ENCODE assay signal across 8 cellular contexts in genomic region chr12:108691154-108691994, GRCh38. TPM values are rescaled to one million over a fixed set of nuclear protein-coding genes. Genes with fewer than 3 reads are reported as not detected.
A peak's percentile ranks its signal among the peaks of the same experiment; 100 is the strongest.
DNase-seq lines count a peak whose midpoint lies in the region; TF ChIP-seq lines count a peak whose summit lies in the region.

No MANE protein-coding gene starts in this region.

- DNase-seq in ELF-1 (ENCODE audit: low read depth, low spot score), result peak; percentile 98
- DNase-seq in H4 (ENCODE audit: low spot score), result peak; percentile 98
- DNase-seq in M059J (ENCODE audit: low read depth), result peak; percentile 100
- peak; percentile 96 for DNase-seq in SHP77 treated with DMSO at 0.1 percent for 48 hours (lab: John Stamatoyannopoulos, UW)
- peak; percentile 60 for DNase-seq in activated gamma-delta T cell treated with Interleukin-2 at 50 U/mL for 16 hours
- peak; percentile 100 for DNase-seq in foreskin fibroblast
- DNase-seq in neural progenitor cell (ENCODE audit: low spot score), result peak; percentile 93
- DNase-seq in stromal cell of bone marrow (ENCODE audit: low read depth), result peak; percentile 99

- TF ChIP-seq CTCF in foreskin fibroblast (IDR thresholded peaks at IDR 0.05; ENCODE audit: low read depth, low read length), result no peak
- TF ChIP-seq CTCF in neural progenitor cell (IDR thresholded peaks at IDR 0.05), result peak; percentile 44

- H3K27ac ChIP-seq in neural progenitor cell, result peak overlapping the region; percentile 73

- H3K4me2 ChIP-seq in neural progenitor cell, result peak overlapping the region; percentile 48

- peaks cover 67% of the 10 kb centered on the region for H3K4me1 Mint-ChIP-seq in neural progenitor cell

- peaks cover 2% of the 10 kb centered on the region for H3K27me3 Mint-ChIP-seq in neural progenitor cell (ENCODE audit: insufficient read depth, low read depth)

- peaks cover 28% of the 10 kb centered on the region for H3K4me1 ChIP-seq in neural progenitor cell

- H3K79me2 ChIP-seq in neural progenitor cell (ENCODE audit: low read depth), result peaks cover 91% of the 10 kb centered on the region

- peak overlapping the region; percentile 66 for H3K4me3 Mint-ChIP-seq in neural progenitor cell

- H3K36me3 Mint-ChIP-seq in neural progenitor cell, result peaks cover 11% of the 10 kb centered on the region

- peak overlapping the region; percentile 36 to 37 for H3K4me3 ChIP-seq in foreskin fibroblast (ENCODE audit: low read depth in 1 of 2, low read length in 2 of 2)
- no peak overlapping the region for H3K4me3 ChIP-seq in neural progenitor cell

- no peaks in the 10 kb centered on the region for H3K27me3 ChIP-seq in neural progenitor cell

- no peaks in the 10 kb centered on the region for H3K9me3 Mint-ChIP-seq in neural progenitor cell

- peak overlapping the region; percentile 100 for H3K27ac Mint-ChIP-seq in neural progenitor cell

- no peaks in the 10 kb centered on the region for H3K36me3 ChIP-seq in neural progenitor cell

- H4K20me1 ChIP-seq in neural progenitor cell (ENCODE audit: low read depth), result peaks cover 51% of the 10 kb centered on the region

- no peak overlapping the region for H3K9ac ChIP-seq in neural progenitor cell

- no peak overlapping the region for H2AFZ ChIP-seq in neural progenitor cell (replicated peaks)

- peaks cover 41% of the 10 kb centered on the region for H3F3A ChIP-seq in neural progenitor cell (ENCODE audit: low read depth)

- H3K9me3 ChIP-seq in neural progenitor cell (ENCODE audit: low read depth), result no peaks in the 10 kb centered on the region

RNA-seq across cellular contexts. Expression of gene CORO1C, which starts 39.9 kb away (rescaled TPM):
- 49.5 and 57.7 TPM in 2 replicates for total RNA-seq in H4 (2014; rRNA removed; shearing (Covaris generic))
- 118 and 171 TPM in 2 replicates for total RNA-seq in M059J (2014; rRNA removed; shearing (Covaris generic))
- total RNA-seq in neural progenitor cell (ENCODE audit: low replicate concordance), result 116 and 128 TPM in 2 replicates

RNA-seq across cellular contexts. Expression of gene SELPLG, which starts 57.7 kb away (rescaled TPM):
- 2.8 and 3.4 TPM in 2 replicates for total RNA-seq in H4 (2014; rRNA removed; shearing (Covaris generic))
- 0.42 and 0.79 TPM in 2 replicates for total RNA-seq in M059J (2014; rRNA removed; shearing (Covaris generic))
- total RNA-seq in neural progenitor cell (ENCODE audit: low replicate concordance), result not detected in 2 replicates
